Comparison of ENCODE assay signal across 10 cellular contexts in the genomic region with DNA sequence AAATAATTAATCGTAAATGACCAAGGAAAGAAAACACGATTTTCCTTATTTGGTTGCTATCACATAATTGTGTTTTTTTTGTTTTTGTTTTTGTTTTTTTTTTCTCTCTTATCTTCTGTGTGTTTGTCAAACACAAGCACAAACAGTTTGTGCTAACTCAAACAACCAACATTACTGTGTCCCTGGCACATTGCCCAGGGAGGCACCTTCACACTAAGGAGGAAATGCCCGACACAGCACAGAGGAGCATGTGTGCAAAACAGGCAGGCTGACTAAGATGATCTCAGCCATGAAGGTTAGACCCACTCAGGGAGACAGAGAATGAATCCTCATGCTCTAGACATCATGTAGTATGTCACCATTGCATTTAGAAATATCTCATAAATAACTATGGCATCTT.
DNase-seq lines count a peak whose midpoint lies in the region; ATAC-seq and TF ChIP-seq lines count a peak whose summit lies in the region.
"Had no signal": no experiment of that assay in that cellular context is flagged by ENCODE, and none has a peak within 500 bp of the region (broad histone marks: within the 10 kb centered on the region; RNA-seq: fewer than 3 reads in every experiment).

No MANE protein-coding gene starts in this region.

- peak; percentile 92 for ATAC-seq in Right ventricle myocardium superior (ENCODE audit: poor library complexity)

- H3K9me3 ChIP-seq in Peyer's patch (no peaks in the 10 kb centered on the region), thyroid gland (no peaks in the 10 kb centered on the region)

- no peak for TF ChIP-seq POLR2A in Peyer's patch (IDR thresholded peaks at IDR 0.05)
- no peak for TF ChIP-seq POLR2A in thyroid gland (IDR thresholded peaks at IDR 0.05)

- H3K27me3 ChIP-seq in Peyer's patch (no peaks in the 10 kb centered on the region), thyroid gland (no peaks in the 10 kb centered on the region)

- 57 to 61% methylated on average over 3 of the region's 3 CpGs for WGBS in thyroid gland, 2 donors

- H3K36me3 ChIP-seq in Peyer's patch, result no peaks in the 10 kb centered on the region
- H3K36me3 ChIP-seq in thyroid gland, result no peaks in the 10 kb centered on the region

- intact Hi-C loops in Right ventricle myocardium superior (cut with DNase I), result no loop called here
- intact Hi-C loops in thyroid gland (cut with DNase I), result no loop called here

- peak; percentile 1 to 55 for DNase-seq in NCI-H2081 (lab: John Stamatoyannopoulos, UW)
- DNase-seq in NCI-H2081 treated with DMSO at 0.1 percent for 48 hours (lab: John Stamatoyannopoulos, UW), result no peak
- peak in 2 of 3 donors; percentile 77 to 92 for DNase-seq in Peyer's patch
- DNase-seq in Right ventricle myocardium superior, result peak; percentile 53
- DNase-seq in thyroid gland, result peak; percentile 66 to 77
- no peak for DNase-seq in NCI-H187 treated with DMSO at 0.1 percent for 48 hours (lab: John Stamatoyannopoulos, UW)
- no peak for DNase-seq in cerebellar nuclear complex (lab: John Stamatoyannopoulos, UW)
- no peak for DNase-seq in T-helper 2 cell
- DNase-seq: stimulated activated naive CD4-positive, alpha-beta T cell had no signal

- H3K4me1 ChIP-seq in Peyer's patch (peaks cover 0 to 4% (median 0%) of the 10 kb centered on the region in 4 donors), thyroid gland (no peaks in the 10 kb centered on the region)
- H3K4me1 ChIP-seq: parathyroid adenoma had no signal

- H3K4me3 ChIP-seq in Peyer's patch (no peak overlapping the region), thyroid gland (replicated peaks in 1 of 3) (no peak overlapping the region)

- no peak for TF ChIP-seq CTCF in Peyer's patch (IDR thresholded peaks at IDR 0.05)
- TF ChIP-seq CTCF in thyroid gland (IDR thresholded peaks at IDR 0.05), result no peak

- H3K27ac ChIP-seq in Peyer's patch, result peak overlapping the region in 1 of 4 donors; percentile 59
- no peak overlapping the region for H3K27ac ChIP-seq in thyroid gland
- H3K27ac ChIP-seq: parathyroid adenoma had no signal

Comparison
In these comparisons a context has a peak if more than half of its experiments do, and no peak if none do; other contexts are left out.
1. DNase-seq: peak in NCI-H2081 (2 of 2), Peyer's patch (2 of 3), Right ventricle myocardium superior (single experiment) and thyroid gland (2 of 2); none in NCI-H2081 treated with DMSO at 0.1 percent for 48 hours (single experiment), NCI-H187 treated with DMSO at 0.1 percent for 48 hours (single experiment), cerebellar nuclear complex (0 of 2) and T-helper 2 cell (0 of 5).